Comparison of ENCODE assay signal across 9 cellular contexts in the genomic region with DNA sequence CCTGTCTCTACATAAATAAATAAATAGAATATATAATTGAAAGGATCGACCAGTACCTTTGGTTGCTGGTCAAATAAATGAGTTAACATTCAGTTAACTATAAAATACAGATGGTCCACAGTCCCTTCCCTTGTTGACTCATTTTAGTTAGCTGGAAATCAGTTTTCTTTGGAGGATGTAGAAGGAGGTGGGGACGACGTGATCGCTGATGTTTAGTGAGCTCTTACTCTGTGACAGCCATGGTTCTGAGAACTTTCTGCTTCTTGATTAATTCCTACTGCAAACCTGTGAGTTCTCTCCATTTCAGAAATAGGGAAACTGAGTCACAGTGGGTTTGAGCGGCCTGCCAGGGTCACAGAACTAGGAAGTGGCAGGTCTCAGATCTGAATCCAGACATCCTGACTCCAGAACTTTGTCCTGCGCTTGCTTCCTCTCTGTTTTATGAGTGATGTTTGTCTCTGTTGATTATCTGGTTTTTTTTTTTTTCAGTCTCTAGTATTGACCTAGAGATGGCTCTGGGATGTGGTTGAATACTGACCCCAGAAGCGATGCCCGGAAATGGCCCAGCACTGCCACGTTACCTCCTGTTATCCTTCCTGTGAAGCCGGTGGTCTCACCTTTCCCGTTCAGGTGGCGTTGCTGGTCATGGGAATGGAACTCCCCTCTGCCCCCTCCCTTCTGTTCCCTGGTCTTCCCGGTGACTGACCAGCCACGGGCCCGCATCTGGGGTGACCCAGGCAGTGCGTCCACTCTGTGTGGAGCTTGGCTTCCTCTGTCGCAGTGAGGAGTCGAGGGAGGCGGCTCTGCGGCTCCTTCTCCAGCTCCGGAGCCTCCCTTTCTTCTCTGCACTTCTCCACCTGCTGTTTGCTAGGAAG. TPM values are rescaled to one million over a fixed set of nuclear protein-coding genes. Genes with fewer than 3 reads are reported as not detected.
A peak's percentile ranks its signal among the peaks of the same experiment; 100 is the strongest.
DNase-seq lines count a peak whose midpoint lies in the region; ATAC-seq and TF ChIP-seq lines count a peak whose summit lies in the region.
"Had no signal": no experiment of that assay in that cellular context is flagged by ENCODE, and none has a peak within 500 bp of the region (broad histone marks: within the 10 kb centered on the region; RNA-seq: fewer than 3 reads in every experiment).

No MANE protein-coding gene starts in this region.

- H3K27me3 ChIP-seq in BJ (ENCODE audit: control insufficient read depth, insufficient read depth, low read length), result no peaks in the 10 kb centered on the region
- no peaks in the 10 kb centered on the region for H3K27me3 ChIP-seq in gastroesophageal sphincter
- H3K27me3 ChIP-seq in psoas muscle (ENCODE audit: insufficient read depth in 3 of 3, low read length in 2 of 3), result no peaks in the 10 kb centered on the region
- H3K27me3 ChIP-seq: ovary had no signal

- H3K4me3 ChIP-seq in BJ (ENCODE audit: low read depth, low read length), result peak overlapping the region; percentile 24
- peak overlapping the region; percentile 26; the same call in 1 of the 2 replicates for H3K4me3 ChIP-seq in WI38 (ENCODE audit: low read depth, low read length)
- peak overlapping the region in 1 of 2 donors; percentile 34 for H3K4me3 ChIP-seq in gastroesophageal sphincter
- peak overlapping the region; percentile 54 for H3K4me3 ChIP-seq in psoas muscle

- no peaks in the 10 kb centered on the region for H3K36me3 Mint-ChIP-seq in activated T-cell treated with anti-CD3 and anti-CD28 coated beads, Interleukin-2, amount 50 U/mL, for 72 hours (ENCODE audit: insufficient read depth in 2 of 2)

- H3K9me3 ChIP-seq in gastroesophageal sphincter, result no peaks in the 10 kb centered on the region
- no peaks in the 10 kb centered on the region for H3K9me3 ChIP-seq in psoas muscle
- H3K9me3 ChIP-seq: ovary had no signal

- TF ChIP-seq EP300 in gastroesophageal sphincter (IDR thresholded peaks at IDR 0.05), result no peak

- WGBS in gastroesophageal sphincter (ENCODE audit: low coverage in 1 of 2), 2 donors, result 26 to 29% methylated on average over 11 to 12 of the region's 21 CpGs
- 26 to 38% (median 26%) methylated on average over 21 of the region's 21 CpGs for WGBS in psoas muscle, 3 donors

- no peak for ATAC-seq in gastroesophageal sphincter
- ATAC-seq in psoas muscle, result no peak
- no peak for ATAC-seq in activated T-cell treated with anti-CD3 and anti-CD28 coated beads, Interleukin-2, amount 50 U/mL, for 72 hours (replicated peaks in 1 of 2)
- ATAC-seq in HG03521 (IDR thresholded peaks at IDR 0.05; ENCODE audit: unreplicated experiment), result no peak

- H3K27ac ChIP-seq in gastroesophageal sphincter, result peak overlapping the region; percentile 75 to 98 (median 97)
- H3K27ac ChIP-seq in psoas muscle, result peak overlapping the region; percentile 96

- no peak for TF ChIP-seq CTCF in BJ (IDR thresholded peaks at IDR 0.05; ENCODE audit: insufficient read depth, low read depth, low read length)
- no peak for TF ChIP-seq CTCF in WI38 (IDR thresholded peaks at IDR 0.05; ENCODE audit: low read depth, low read length)
- TF ChIP-seq CTCF in gastroesophageal sphincter (IDR thresholded peaks at IDR 0.05), result peak in 1 of 4 experiments; percentile 2
- no peak for TF ChIP-seq CTCF in psoas muscle (IDR thresholded peaks at IDR 0.05)
- no peak for TF ChIP-seq CTCF in GM10248 (IDR thresholded peaks at IDR 0.05; ENCODE audit: control extremely low read depth, extremely low read depth, low read depth, missing control alignments)

- H3K27me3 Mint-ChIP-seq in activated T-cell treated with anti-CD3 and anti-CD28 coated beads, Interleukin-2, amount 50 U/mL, for 72 hours (ENCODE audit: low read depth), result no peaks in the 10 kb centered on the region

- CTCF ChIA-PET in BJ (lab: Yijun Ruan, JAX), result interaction anchor here (1.0 to 3.3 kb wide), 7 partner anchors 11 to 105 kb away, joined by 3 to 15 read pairs (median 4); a partner anchor contains a TSS
- CTCF ChIA-PET in GM10248 (lab: Yijun Ruan, JAX), result interaction anchor here (1.7 kb wide), 1 partner anchor 47 kb away, joined by 5 read pairs; no protein-coding TSS in a partner anchor

- POLR2A ChIA-PET in BJ (lab: Charles Lee), result interaction anchor here (0.6 kb wide), 1 partner anchor 360 kb away, joined by 3 read pairs; no protein-coding TSS in a partner anchor
- POLR2A ChIA-PET in GM10248 (lab: Yijun Ruan, JAX), result no interaction called here

- no peaks in the 10 kb centered on the region for H3K4me1 Mint-ChIP-seq in activated T-cell treated with anti-CD3 and anti-CD28 coated beads, Interleukin-2, amount 50 U/mL, for 72 hours (ENCODE audit: low read depth)

- DNase-seq in BJ (ENCODE audit: low read depth) (no peak), psoas muscle (peak in 1 of 2 donors; percentile 9), GM10248 (ENCODE audit: extremely low spot score) (no peak), GOT3 (lab: John Stamatoyannopoulos, UW) (no peak)
- no peak for DNase-seq in activated T-cell treated with anti-CD3 and anti-CD28 coated beads, Interleukin-2, amount 50 U/mL, for 72 hours

- intact Hi-C loops in psoas muscle (cut with DNase I), result loop anchor here (5.0 kb wide), 3 partner anchors 44 to 129 kb away; a partner anchor contains a TSS

- H3K36me3 ChIP-seq in BJ (ENCODE audit: control insufficient read depth, insufficient read depth, low read length) (no peaks in the 10 kb centered on the region; the same call in 1 of the 2 replicates), gastroesophageal sphincter (peaks cover 0 to 48% of the 10 kb centered on the region in 2 donors), psoas muscle (ENCODE audit: insufficient read depth in 1 of 2, low read depth in 1 of 2) (peaks cover 0 to 29% of the 10 kb centered on the region in 2 donors)
- H3K36me3 ChIP-seq: ovary had no signal

- H3K27ac Mint-ChIP-seq in activated T-cell treated with anti-CD3 and anti-CD28 coated beads, Interleukin-2, amount 50 U/mL, for 72 hours, result no peak overlapping the region

- no peaks in the 10 kb centered on the region for H3K9me3 Mint-ChIP-seq in activated T-cell treated with anti-CD3 and anti-CD28 coated beads, Interleukin-2, amount 50 U/mL, for 72 hours

- H3K4me1 ChIP-seq in gastroesophageal sphincter, result peaks cover 20 to 100% (median 59%) of the 10 kb centered on the region in 3 donors
- H3K4me1 ChIP-seq in psoas muscle, result peaks cover 93% of the 10 kb centered on the region

- no peak overlapping the region for H3K4me3 Mint-ChIP-seq in activated T-cell treated with anti-CD3 and anti-CD28 coated beads, Interleukin-2, amount 50 U/mL, for 72 hours

- peak in 1 of 2 donors; percentile 29 for TF ChIP-seq POLR2A in gastroesophageal sphincter (IDR thresholded peaks at IDR 0.05)

RNA-seq across cellular contexts. Expression of a gene that starts 18.2 kb away (rescaled TPM):
- polyA plus RNA-seq in BJ (2011; rRNA removed), result 1.8 TPM in 2 replicates
- 2.1 and 3.3 TPM in 2 replicates for polyA minus RNA-seq in BJ (2011; rRNA and poly(A)+ RNA removed)
- 1,000 to 10,000 TPM; 1,155 to 2,820 (median 1,765) TPM for total RNA-seq in gastroesophageal sphincter
- 100 to 1,000 TPM; 288 to 380 (median 349) TPM for total RNA-seq in psoas muscle
- 100 to 1,000 TPM in 2 of 3 donors, 10 to 100 TPM in 1; 77.5 to 291 (median 121) TPM for polyA plus RNA-seq in psoas muscle
- 1 to 10 TPM; 2.8 to 3.3 TPM for total RNA-seq in activated T-cell treated with anti-CD3 and anti-CD28 coated beads, Interleukin-2, amount 50 U/mL, for 72 hours

Comparison
In these comparisons a context has a peak if more than half of its experiments do, and no peak if none do; other contexts are left out.
1. RNA of a gene that starts 18.2 kb away (total RNA-seq): 1,155 to 2,820 TPM in gastroesophageal sphincter and 288 to 380 TPM in psoas muscle; 2.8 to 3.3 TPM in activated T-cell treated with anti-CD3 and anti-CD28 coated beads, Interleukin-2, amount 50 U/mL, for 72 hours; every median in the first group is over 10 times any median in the second.